21 cellular contexts compared by ENCODE assay signal in the genomic region with DNA sequence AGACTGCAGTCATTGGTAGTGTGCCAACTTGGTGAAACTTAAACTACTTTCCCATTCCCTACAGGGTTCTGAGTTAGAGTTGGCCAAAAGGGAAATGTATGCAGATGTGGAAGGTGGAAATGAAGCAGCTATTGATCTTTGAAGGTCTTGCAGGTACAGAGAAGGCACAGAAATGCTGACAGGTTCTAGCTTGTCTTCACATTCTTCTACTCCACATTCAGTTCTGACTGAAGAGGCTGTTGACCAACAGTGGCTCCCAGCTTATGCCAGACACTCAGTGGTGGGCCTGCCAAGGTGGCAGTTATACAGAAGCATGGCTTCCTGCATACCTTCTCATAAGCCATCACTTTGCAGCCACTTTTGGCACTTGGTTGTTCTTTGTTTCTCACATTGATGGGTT.
DNase-seq lines count a peak whose midpoint lies in the region; ATAC-seq, FAIRE-seq and TF ChIP-seq lines count a peak whose summit lies in the region.
"Had no signal": no experiment of that assay in that cellular context is flagged by ENCODE, and none has a peak within 500 bp of the region (broad histone marks: within the 10 kb centered on the region; RNA-seq: fewer than 3 reads in every experiment).

No MANE protein-coding gene starts in this region.

- H3K36me3 Mint-ChIP-seq in activated naive CD4-positive, alpha-beta T cell treated with anti-CD3 and anti-CD28 coated beads, Interleukin-2, amount 50 U/mL, for 72 hours: no peaks in the 10 kb centered on the region
- peaks cover 6% of the 10 kb centered on the region for H3K36me3 Mint-ChIP-seq in stimulated activated effector memory CD8-positive, alpha-beta T cell treated with anti-CD3 and anti-CD28 coated beads, Interleukin-12 subunit alpha, Interleukin-12 subunit beta, amount 100 ng/mL, for 72 hours

- ATAC-seq in activated naive CD4-positive, alpha-beta T cell treated with anti-CD3 and anti-CD28 coated beads, Interleukin-2, amount 50 U/mL, for 72 hours: no peak
- ATAC-seq in DND-41 (ENCODE audit: insufficient read depth, low read depth): no peak
- no peak for ATAC-seq in stimulated activated effector memory CD8-positive, alpha-beta T cell treated with anti-CD3 and anti-CD28 coated beads, Interleukin-12 subunit alpha, Interleukin-12 subunit beta, amount 100 ng/mL, for 72 hours
- ATAC-seq: HCT116 had no signal

- H3K9me3 ChIP-seq in DND-41 (ENCODE audit: insufficient read depth, low read length, severe bottlenecking): no peaks in the 10 kb centered on the region
- H3K9me3 ChIP-seq: BE2C had no signal

- peak overlapping the region; percentile 38 to 64 for H3K27ac Mint-ChIP-seq in activated naive CD4-positive, alpha-beta T cell treated with anti-CD3 and anti-CD28 coated beads, Interleukin-2, amount 50 U/mL, for 72 hours
- peak overlapping the region; percentile 23 for H3K27ac Mint-ChIP-seq in stimulated activated effector memory CD8-positive, alpha-beta T cell treated with anti-CD3 and anti-CD28 coated beads, Interleukin-12 subunit alpha, Interleukin-12 subunit beta, amount 100 ng/mL, for 72 hours
- H3K27ac Mint-ChIP-seq: CD4-positive, alpha-beta T cell; HFFc6 had no signal

- no peak overlapping the region for H3K27ac ChIP-seq in DND-41 (ENCODE audit: low read length)
- H3K27ac ChIP-seq: C4-2B, HL-60 had no signal

- H4K20me1 ChIP-seq in DND-41 (ENCODE audit: insufficient read depth, low read length): no peaks in the 10 kb centered on the region

- H3K9ac ChIP-seq in DND-41 (ENCODE audit: low read depth, low read length): no peak overlapping the region

- no peak overlapping the region for H3K4me3 ChIP-seq in DND-41 (ENCODE audit: low read depth in 1 of 2, low read length in 2 of 2)
- no peak overlapping the region for H3K4me3 ChIP-seq in bronchial epithelial cell (ENCODE audit: low read depth, low read length)

- no peak for TF ChIP-seq CTCF in DND-41 (IDR thresholded peaks at IDR 0.05; ENCODE audit: borderline replicate concordance, extremely low read depth, low read length, poor library complexity, severe bottlenecking)
- no peak for TF ChIP-seq CTCF in bronchial epithelial cell (IDR thresholded peaks at IDR 0.05; ENCODE audit: insufficient read depth, low read length, severe bottlenecking)

- H3K9me3 Mint-ChIP-seq in activated naive CD4-positive, alpha-beta T cell treated with anti-CD3 and anti-CD28 coated beads, Interleukin-2, amount 50 U/mL, for 72 hours: no peaks in the 10 kb centered on the region
- no peaks in the 10 kb centered on the region for H3K9me3 Mint-ChIP-seq in stimulated activated effector memory CD8-positive, alpha-beta T cell treated with anti-CD3 and anti-CD28 coated beads, Interleukin-12 subunit alpha, Interleukin-12 subunit beta, amount 100 ng/mL, for 72 hours
- H3K9me3 Mint-ChIP-seq: CD4-positive, alpha-beta T cell; HFFc6 had no signal

- no peaks in the 10 kb centered on the region for H3K79me2 ChIP-seq in DND-41 (ENCODE audit: insufficient read depth, low read length)

- peak; percentile 83 for FAIRE-seq in bronchial epithelial cell (lab: Jason Lieb, UNC)
- FAIRE-seq: A204.1, G401.6, GM12892, GM18507 had no signal

- H3K4me1 ChIP-seq in DND-41 (ENCODE audit: insufficient read depth, low read length): peaks cover 5% of the 10 kb centered on the region
- H3K4me1 ChIP-seq: BE2C had no signal

- H3K4me1 Mint-ChIP-seq in stimulated activated effector memory CD8-positive, alpha-beta T cell treated with anti-CD3 and anti-CD28 coated beads, Interleukin-12 subunit alpha, Interleukin-12 subunit beta, amount 100 ng/mL, for 72 hours: peaks cover 17% of the 10 kb centered on the region

- H3K36me3 ChIP-seq in DND-41 (ENCODE audit: insufficient read depth, low read length) (no peaks in the 10 kb centered on the region), bronchial epithelial cell (ENCODE audit: control insufficient read depth, insufficient read depth, low read length) (no peaks in the 10 kb centered on the region)
- H3K36me3 ChIP-seq: BE2C had no signal

- H3K4me3 Mint-ChIP-seq in stimulated activated effector memory CD8-positive, alpha-beta T cell treated with anti-CD3 and anti-CD28 coated beads, Interleukin-12 subunit alpha, Interleukin-12 subunit beta, amount 100 ng/mL, for 72 hours: no peak overlapping the region
- H3K4me3 Mint-ChIP-seq: CD4-positive, alpha-beta T cell; HFFc6 had no signal

- no peak overlapping the region for H3K4me2 ChIP-seq in DND-41 (ENCODE audit: insufficient read depth, low read length)

- H2AFZ ChIP-seq in DND-41 (ENCODE audit: low read depth, low read length): 0 out of 2 replicates have a peak overlapping the region, but pooled peaks have one; percentile 1

- no peak for DNase-seq in activated naive CD4-positive, alpha-beta T cell treated with anti-CD3 and anti-CD28 coated beads, Interleukin-2, amount 50 U/mL, for 72 hours (ENCODE audit: low spot score in 2 of 2)
- DNase-seq in activated naive CD4-positive, alpha-beta T cell treated with anti-CD3 and anti-CD28 coated beads, Interleukin-2, amount 50 U/mL, for 16 hours: no peak
- no peak for DNase-seq in DND-41
- DNase-seq in bronchial epithelial cell (ENCODE audit: low read depth): peak; percentile 61
- DNase-seq in stimulated activated effector memory CD8-positive, alpha-beta T cell treated with anti-CD3 and anti-CD28 coated beads, Interleukin-12 subunit alpha, Interleukin-12 subunit beta, amount 100 ng/mL, for 72 hours (ENCODE audit: low spot score in 2 of 2): no peak
- DNase-seq in C1 segment of cervical spinal cord (lab: John Stamatoyannopoulos, UW): no peak
- DNase-seq in pons (ENCODE audit: low spot score): no peak
- DNase-seq: ACHN; BE2C; CD4-positive, alpha-beta T cell; DMS53; GOT3; H7; HFFc6 had no signal

- H3K27me3 ChIP-seq in DND-41 (ENCODE audit: insufficient read depth, low read length, poor library complexity) (no peaks in the 10 kb centered on the region), bronchial epithelial cell (ENCODE audit: control insufficient read depth, insufficient read depth, low read length) (no peaks in the 10 kb centered on the region)
- H3K27me3 ChIP-seq: BE2C had no signal
